In the genomic region with DNA sequence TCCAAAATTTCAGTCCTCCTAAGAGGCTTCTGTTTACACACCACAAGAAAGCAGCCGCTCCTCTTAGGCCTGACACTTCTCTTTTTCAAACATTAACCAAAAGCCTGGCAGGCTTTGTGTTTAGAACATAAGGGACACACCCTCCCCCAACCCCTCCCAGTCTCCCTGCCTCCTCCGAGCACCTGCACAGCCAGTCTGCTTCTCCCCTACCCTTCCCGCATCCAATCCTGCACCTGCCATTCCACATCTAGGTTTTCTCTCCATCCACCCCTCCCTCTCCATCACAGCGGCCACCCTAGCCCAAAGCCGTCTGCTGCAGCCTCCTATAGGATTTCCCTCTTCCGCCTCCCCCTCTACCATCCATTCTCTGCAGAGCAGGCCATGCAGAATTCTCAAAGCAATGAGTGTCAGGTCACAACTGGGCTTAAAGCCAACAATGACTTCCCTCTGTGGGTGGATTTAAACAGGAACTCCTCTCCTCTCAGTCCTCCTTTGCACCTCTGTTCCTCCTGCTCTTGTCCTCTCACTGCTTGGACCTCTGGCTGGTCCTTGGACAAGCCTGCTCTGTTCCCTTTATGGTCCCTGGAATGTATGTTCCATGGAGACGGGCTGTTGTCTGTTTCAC, we compare ENCODE assay signal across 1 cellular context.
TF ChIP-seq lines count a peak whose summit lies in the region.

No MANE protein-coding gene starts in this region.

TF ChIP-seq in K562, 482 proteins besides CTCF, POLR2A, EP300 and RAD21 (continued from another document):
- TF ChIP-seq, protein P1, sequence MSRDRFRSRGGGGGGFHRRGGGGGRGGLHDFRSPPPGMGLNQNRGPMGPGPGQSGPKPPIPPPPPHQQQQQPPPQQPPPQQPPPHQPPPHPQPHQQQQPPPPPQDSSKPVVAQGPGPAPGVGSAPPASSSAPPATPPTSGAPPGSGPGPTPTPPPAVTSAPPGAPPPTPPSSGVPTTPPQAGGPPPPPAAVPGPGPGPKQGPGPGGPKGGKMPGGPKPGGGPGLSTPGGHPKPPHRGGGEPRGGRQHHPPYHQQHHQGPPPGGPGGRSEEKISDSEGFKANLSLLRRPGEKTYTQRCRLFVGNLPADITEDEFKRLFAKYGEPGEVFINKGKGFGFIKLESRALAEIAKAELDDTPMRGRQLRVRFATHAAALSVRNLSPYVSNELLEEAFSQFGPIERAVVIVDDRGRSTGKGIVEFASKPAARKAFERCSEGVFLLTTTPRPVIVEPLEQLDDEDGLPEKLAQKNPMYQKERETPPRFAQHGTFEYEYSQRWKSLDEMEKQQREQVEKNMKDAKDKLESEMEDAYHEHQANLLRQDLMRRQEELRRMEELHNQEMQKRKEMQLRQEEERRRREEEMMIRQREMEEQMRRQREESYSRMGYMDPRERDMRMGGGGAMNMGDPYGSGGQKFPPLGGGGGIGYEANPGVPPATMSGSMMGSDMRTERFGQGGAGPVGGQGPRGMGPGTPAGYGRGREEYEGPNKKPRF (IDR thresholded peaks at IDR 0.05; ENCODE audit: low read depth, low read length), result no peak
- TF ChIP-seq TBP (optimal IDR thresholded peaks at IDR 0.05; ENCODE audit: low read depth, low read length), result no peak
